In genomic region chr9:106880081-106880480, GRCh38 we compare ENCODE assay signal across 1 cellular context.
TF ChIP-seq lines count a peak whose summit lies in the region.

No MANE protein-coding gene starts in this region.

TF ChIP-seq in liver, 16 proteins besides CTCF, POLR2A, EP300 and RAD21 (continued from another document):
- TF ChIP-seq MAX (IDR thresholded peaks at IDR 0.05) = no peak
- no peak for TF ChIP-seq SP1 (IDR thresholded peaks at IDR 0.05)
- TF ChIP-seq HNF4G (IDR thresholded peaks at IDR 0.05) = no peak
- no peak for TF ChIP-seq JUND (IDR thresholded peaks at IDR 0.05)
- no peak for TF ChIP-seq GABPA (IDR thresholded peaks at IDR 0.05 in 1 of 2, conservative IDR thresholded peaks at IDR 0.05 in 1 of 2)
- no peak for TF ChIP-seq FOXA2 (IDR thresholded peaks at IDR 0.05)
- TF ChIP-seq REST (IDR thresholded peaks at IDR 0.05) = no peak
- TF ChIP-seq FOXA1 (IDR thresholded peaks at IDR 0.05) = no peak
